ENCODE assay signal across 8 cellular contexts in genomic region chr2:110101911-110102774, GRCh38. TPM values are rescaled to one million over a fixed set of nuclear protein-coding genes. Genes with fewer than 3 reads are reported as not detected.
A peak's percentile ranks its signal among the peaks of the same experiment; 100 is the strongest.
DNase-seq lines count a peak whose midpoint lies in the region; ATAC-seq and TF ChIP-seq lines count a peak whose summit lies in the region.

No MANE protein-coding gene starts in this region.

- no peaks in the 10 kb centered on the region for H3K9me3 ChIP-seq in gastrocnemius medialis

- no peaks in the 10 kb centered on the region for H3K4me1 Mint-ChIP-seq in activated T-helper 17 cell treated with anti-CD3 and anti-CD28 coated beads, Interleukin-2, amount 50 U/mL, for 72 hours

- H3K27ac Mint-ChIP-seq in activated T-helper 17 cell treated with anti-CD3 and anti-CD28 coated beads, Interleukin-2, amount 50 U/mL, for 72 hours = peak overlapping the region; percentile 81

- no peak for TF ChIP-seq CTCF in gastrocnemius medialis (IDR thresholded peaks at IDR 0.05 in 4 of 5, conservative IDR thresholded peaks at IDR 0.05 in 1 of 5)

- ATAC-seq in activated T-helper 17 cell treated with anti-CD3 and anti-CD28 coated beads, Interleukin-2, amount 50 U/mL, for 72 hours (replicated peaks) = peak; percentile 42
- ATAC-seq in gastrocnemius medialis = no peak
- ATAC-seq in GM21786 (IDR thresholded peaks at IDR 0.05; ENCODE audit: unreplicated experiment) = no peak

- no peaks in the 10 kb centered on the region for H3K36me3 Mint-ChIP-seq in activated T-helper 17 cell treated with anti-CD3 and anti-CD28 coated beads, Interleukin-2, amount 50 U/mL, for 72 hours (ENCODE audit: low read depth)

- TF ChIP-seq POLR2A in gastrocnemius medialis (IDR thresholded peaks at IDR 0.05) = no peak

- H3K36me3 ChIP-seq in gastrocnemius medialis = no peaks in the 10 kb centered on the region

- peaks cover 0 to 3% (median 0%) of the 10 kb centered on the region in 3 donors for H3K27me3 ChIP-seq in gastrocnemius medialis

- peak overlapping the region in 1 of 4 donors; percentile 10 for H3K4me3 ChIP-seq in gastrocnemius medialis

- H3K27ac ChIP-seq in gastrocnemius medialis = peak overlapping the region; percentile 69 to 81 (median 72)

- intact Hi-C loops in gastrocnemius medialis (cut with DNase I; ENCODE audit: low total_unique reads) = no loop called here

- H3K27me3 Mint-ChIP-seq in activated T-helper 17 cell treated with anti-CD3 and anti-CD28 coated beads, Interleukin-2, amount 50 U/mL, for 72 hours = peaks cover 38% of the 10 kb centered on the region

- peak; percentile 32 for DNase-seq in GOT3 (lab: John Stamatoyannopoulos, UW)
- peak; percentile 94 for DNase-seq in glomerular visceral epithelial cell (ENCODE audit: extremely low spot score)
- no peak for DNase-seq in gastrocnemius medialis
- no peak for DNase-seq in activated CD4-positive, alpha-beta T cell treated with anti-CD3 and anti-CD28 coated beads, Interleukin-2, amount 50 U/mL, for 1 hour
- DNase-seq in NCI-H2107 (lab: John Stamatoyannopoulos, UW) = no peak
- no peak for DNase-seq in NCI-H1092 (lab: John Stamatoyannopoulos, UW)

- in situ Hi-C loops in gastrocnemius medialis (cut with MboI; ENCODE audit: low sequenced_read_pairs in 4 of 4) = no loop called here

- peaks cover 4 to 13% of the 10 kb centered on the region in 2 donors for H3K4me1 ChIP-seq in gastrocnemius medialis

- peaks cover 4% of the 10 kb centered on the region for H3K9me3 Mint-ChIP-seq in activated T-helper 17 cell treated with anti-CD3 and anti-CD28 coated beads, Interleukin-2, amount 50 U/mL, for 72 hours

- H3K4me3 Mint-ChIP-seq in activated T-helper 17 cell treated with anti-CD3 and anti-CD28 coated beads, Interleukin-2, amount 50 U/mL, for 72 hours = no peak overlapping the region

RNA-seq across cellular contexts. Expression of gene MALL, which starts 13.5 kb away (rescaled TPM):
- total RNA-seq in activated T-helper 17 cell treated with anti-CD3 and anti-CD28 coated beads, Interleukin-2, amount 50 U/mL, for 72 hours = under 1 TPM in 1 of 2 donors, not detected in 1; 0.13 TPM
- 1 to 10 TPM; 1.7 to 3.8 (median 2.5) TPM for total RNA-seq in gastrocnemius medialis

Comparison
In these comparisons a context has a peak if more than half of its experiments do, and no peak if none do; other contexts are left out.
1. DNase-seq: peak in GOT3 (single experiment) and glomerular visceral epithelial cell (single experiment); none in gastrocnemius medialis (0 of 2), activated CD4-positive, alpha-beta T cell treated with anti-CD3 and anti-CD28 coated beads, Interleukin-2, amount 50 U/mL, for 1 hour (single experiment), NCI-H2107 (single experiment) and NCI-H1092 (single experiment).